ENCODE assay signal across 4 cellular contexts in the genomic region with DNA sequence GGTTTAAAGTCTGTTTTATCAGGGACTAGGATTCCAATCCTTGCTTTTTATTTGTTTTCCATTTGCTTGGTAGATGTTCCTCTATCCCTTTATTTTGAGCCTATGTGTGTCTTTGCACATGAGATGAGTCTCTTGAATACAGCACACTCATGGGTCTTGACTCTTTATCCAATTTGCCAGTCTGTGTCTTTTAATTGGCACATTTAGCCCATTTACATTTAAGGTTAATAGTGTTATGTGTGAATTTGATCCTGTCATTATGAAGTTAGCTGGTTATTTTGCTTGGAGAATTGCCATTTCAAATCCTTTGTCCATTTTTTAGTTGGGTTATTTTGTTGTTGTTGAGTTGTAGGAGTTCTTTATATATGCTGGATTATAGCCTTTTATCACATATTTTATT. TPM values are rescaled to one million over a fixed set of nuclear protein-coding genes. Genes with fewer than 3 reads are reported as not detected.
"Had no signal": no experiment of that assay in that cellular context is flagged by ENCODE, and none has a peak within 500 bp of the region (broad histone marks: within the 10 kb centered on the region; RNA-seq: fewer than 3 reads in every experiment).

No MANE protein-coding gene starts in this region.

RNA-seq across cellular contexts. Expression of a gene that starts 9.8 kb away (rescaled TPM):
- total RNA-seq: LHCN-M2, M059J, MCF 10A, NCI-H460 had no signal

RNA-seq across cellular contexts. Expression of a gene that starts 14.1 kb away (rescaled TPM):
- total RNA-seq: LHCN-M2, M059J, MCF 10A, NCI-H460 had no signal

RNA-seq across cellular contexts. Expression of a gene that starts 24.5 kb away (rescaled TPM):
- total RNA-seq: LHCN-M2, M059J, MCF 10A, NCI-H460 had no signal
